24 cellular contexts compared by ENCODE assay signal in genomic region chr2:40497251-40497859, GRCh38. TPM values are rescaled to one million over a fixed set of nuclear protein-coding genes. Genes with fewer than 3 reads are reported as not detected.
A peak's percentile ranks its signal among the peaks of the same experiment; 100 is the strongest.
DNase-seq lines count a peak whose midpoint lies in the region; ATAC-seq and TF ChIP-seq lines count a peak whose summit lies in the region.
"Had no signal": no experiment of that assay in that cellular context is flagged by ENCODE, and none has a peak within 500 bp of the region (broad histone marks: within the 10 kb centered on the region; RNA-seq: fewer than 3 reads in every experiment).

No MANE protein-coding gene starts in this region.

- no peak for DNase-seq in Right ventricle myocardium superior
- DNase-seq in left cardiac atrium, result no peak
- DNase-seq in HFFc6, result no peak
- DNase-seq in epithelial cell of esophagus (ENCODE audit: low read depth), result peak; percentile 26
- DNase-seq in type B pancreatic cell (ENCODE audit: extremely low spot score, unreplicated experiment), result no peak
- no peak for DNase-seq in H7
- no peak for DNase-seq in naive thymus-derived CD8-positive, alpha-beta T cell
- no peak for DNase-seq in GF-D8 (lab: John Stamatoyannopoulos, UW)
- DNase-seq: activated CD4-positive, alpha-beta T cell treated with anti-CD3 and anti-CD28 coated beads, Interleukin-2, amount 10 ng/mL, durations not matched to agents 24 days and 14 days; activated CD8-positive, alpha-beta memory T cell treated with anti-CD3 and anti-CD28 coated beads, Interleukin-2, amount 10 ng/mL, durations not matched to agents 7 days and 5 days; activated naive CD4-positive, alpha-beta T cell treated with anti-CD3 and anti-CD28 coated beads for 36 hours; amniotic stem cell; C1 segment of cervical spinal cord; Calu3; heart left ventricle; MV-4-11; NCI-H1694; stimulated activated CD4-positive, alpha-beta T cell treated with anti-CD3 and anti-CD28 coated beads, Interleukin-2, amount 100 ng/mL, for 24 hours; upper lobe of right lung had no signal

- H3K27ac Mint-ChIP-seq in HFFc6 (no peak overlapping the region), type B pancreatic cell (no peak overlapping the region)
- H3K27ac Mint-ChIP-seq in naive thymus-derived CD8-positive, alpha-beta T cell, result no peak overlapping the region
- H3K27ac Mint-ChIP-seq: activated CD4-positive, alpha-beta T cell treated with anti-CD3 and anti-CD28 coated beads, Interleukin-2, amount 10 ng/mL, durations not matched to agents 24 days and 14 days; activated CD8-positive, alpha-beta memory T cell treated with anti-CD3 and anti-CD28 coated beads, Interleukin-2, amount 10 ng/mL, durations not matched to agents 7 days and 5 days; activated naive CD4-positive, alpha-beta T cell treated with anti-CD3 and anti-CD28 coated beads for 36 hours; dendritic cell treated with granulocyte-macrophage colony-stimulating factor and Interleukin-4, amounts not matched to agents 40 ng/mL and 50 ng/mL, for 4 days; T-helper 2 cell treated with Interferon-gamma antibody and Interleukin-4, amounts not matched to agents 5 μg/mL and 100 μg/mL, for 36 hours had no signal

- H3K36me3 ChIP-seq in H7 (replicated peaks; ENCODE audit: control insufficient read depth, insufficient read depth, low read length), result no peaks in the 10 kb centered on the region
- H3K36me3 ChIP-seq: breast epithelium, heart left ventricle, neutrophil, upper lobe of right lung had no signal

- H3K4me3 ChIP-seq in epithelial cell of esophagus (ENCODE audit: low read length), result no peak overlapping the region
- no peak overlapping the region for H3K4me3 ChIP-seq in H7 (ENCODE audit: insufficient read depth, low read depth, low read length)
- H3K4me3 ChIP-seq: breast epithelium, heart left ventricle, smooth muscle cell, upper lobe of right lung had no signal

- H3K36me3 Mint-ChIP-seq in HFFc6 (ENCODE audit: low read depth) (no peaks in the 10 kb centered on the region), type B pancreatic cell (no peaks in the 10 kb centered on the region)
- H3K36me3 Mint-ChIP-seq in naive thymus-derived CD8-positive, alpha-beta T cell, result no peaks in the 10 kb centered on the region
- H3K36me3 Mint-ChIP-seq: activated CD8-positive, alpha-beta memory T cell treated with anti-CD3 and anti-CD28 coated beads, Interleukin-2, amount 10 ng/mL, durations not matched to agents 7 days and 5 days had no signal

- H3K4me1 Mint-ChIP-seq in HFFc6 (ENCODE audit: low read depth) (peaks cover 17% of the 10 kb centered on the region), type B pancreatic cell (ENCODE audit: unreplicated experiment) (peaks cover 9% of the 10 kb centered on the region)
- no peaks in the 10 kb centered on the region for H3K4me1 Mint-ChIP-seq in naive thymus-derived CD8-positive, alpha-beta T cell
- H3K4me1 Mint-ChIP-seq: activated CD4-positive, alpha-beta T cell treated with anti-CD3 and anti-CD28 coated beads, Interleukin-2, amount 10 ng/mL, durations not matched to agents 24 days and 14 days; activated CD8-positive, alpha-beta memory T cell treated with anti-CD3 and anti-CD28 coated beads, Interleukin-2, amount 10 ng/mL, durations not matched to agents 7 days and 5 days had no signal

- ATAC-seq in Right ventricle myocardium superior (ENCODE audit: poor library complexity) (peak; percentile 35), left cardiac atrium (no peak)
- no peak for ATAC-seq in naive thymus-derived CD8-positive, alpha-beta T cell
- ATAC-seq: activated CD8-positive, alpha-beta memory T cell treated with anti-CD3 and anti-CD28 coated beads, Interleukin-2, amount 10 ng/mL, durations not matched to agents 7 days and 5 days; upper lobe of right lung had no signal

- intact Hi-C loops in Right ventricle myocardium superior (cut with DNase I) (no loop called here), left cardiac atrium (cut with DNase I) (no loop called here)

- TF ChIP-seq CTCF in HFFc6 (IDR thresholded peaks at IDR 0.05) (peak; percentile 47), epithelial cell of esophagus (IDR thresholded peaks at IDR 0.05; ENCODE audit: insufficient read depth, low read depth, low read length, missing control alignments) (no peak), type B pancreatic cell (conservative IDR thresholded peaks at IDR 0.05) (peak; percentile 35)

- H3K27me3 Mint-ChIP-seq in HFFc6 (ENCODE audit: insufficient read depth), result no peaks in the 10 kb centered on the region; the same call in 1 of the 2 replicates
- peaks cover 29% of the 10 kb centered on the region for H3K27me3 Mint-ChIP-seq in type B pancreatic cell
- H3K27me3 Mint-ChIP-seq in naive thymus-derived CD8-positive, alpha-beta T cell, result no peaks in the 10 kb centered on the region
- H3K27me3 Mint-ChIP-seq: activated CD8-positive, alpha-beta memory T cell treated with anti-CD3 and anti-CD28 coated beads, Interleukin-2, amount 10 ng/mL, durations not matched to agents 7 days and 5 days; dendritic cell treated with granulocyte-macrophage colony-stimulating factor and Interleukin-4, amounts not matched to agents 40 ng/mL and 50 ng/mL, for 4 days had no signal

- POLR2A ChIA-PET in naive thymus-derived CD8-positive, alpha-beta T cell (lab: Charles Lee), result no interaction called here

- H3K9me3 Mint-ChIP-seq in HFFc6 (no peaks in the 10 kb centered on the region), type B pancreatic cell (no peaks in the 10 kb centered on the region)
- H3K9me3 Mint-ChIP-seq in naive thymus-derived CD8-positive, alpha-beta T cell, result peaks cover 0 to 9% (median 2%) of the 10 kb centered on the region in 9 donors
- H3K9me3 Mint-ChIP-seq: activated naive CD4-positive, alpha-beta T cell treated with anti-CD3 and anti-CD28 coated beads for 36 hours; dendritic cell treated with granulocyte-macrophage colony-stimulating factor and Interleukin-4, amounts not matched to agents 40 ng/mL and 50 ng/mL, for 4 days; T-helper 2 cell treated with Interferon-gamma antibody and Interleukin-4, amounts not matched to agents 5 μg/mL and 100 μg/mL, for 36 hours had no signal

- no peaks in the 10 kb centered on the region for H3K27me3 ChIP-seq in H7 (ENCODE audit: control insufficient read depth, insufficient read depth, low read length)
- H3K27me3 ChIP-seq: breast epithelium, heart left ventricle, neutrophil, upper lobe of right lung had no signal

- H3K4me3 Mint-ChIP-seq in HFFc6, result no peak overlapping the region
- no peak overlapping the region for H3K4me3 Mint-ChIP-seq in type B pancreatic cell
- H3K4me3 Mint-ChIP-seq in naive thymus-derived CD8-positive, alpha-beta T cell, result no peak overlapping the region
- H3K4me3 Mint-ChIP-seq: activated CD4-positive, alpha-beta T cell treated with anti-CD3 and anti-CD28 coated beads, Interleukin-2, amount 10 ng/mL, durations not matched to agents 24 days and 14 days; activated CD8-positive, alpha-beta memory T cell treated with anti-CD3 and anti-CD28 coated beads, Interleukin-2, amount 10 ng/mL, durations not matched to agents 7 days and 5 days; activated naive CD4-positive, alpha-beta T cell treated with anti-CD3 and anti-CD28 coated beads for 36 hours; dendritic cell treated with granulocyte-macrophage colony-stimulating factor and Interleukin-4, amounts not matched to agents 40 ng/mL and 50 ng/mL, for 4 days; T-helper 2 cell treated with Interferon-gamma antibody and Interleukin-4, amounts not matched to agents 5 μg/mL and 100 μg/mL, for 36 hours had no signal

RNA-seq across cellular contexts. Expression of gene SLC8A1, which starts 45.5 kb away (rescaled TPM):
- 958 TPM for total RNA-seq in Right ventricle myocardium superior
- total RNA-seq in left cardiac atrium, result 100 to 1,000 TPM; 590 to 696 TPM
- total RNA-seq in HFFc6 (2021; fragmentation: NEBNext Ultra II Directional; extraction: Animal tissue kit (Norgen Biotek cat#: 25700)), result 10 to 100 TPM; 71.5 to 96.9 (median 92.2) TPM
- total RNA-seq in type B pancreatic cell (ENCODE audit: low replicate concordance), result 21.7 and 42.1 TPM in 2 replicates
- total RNA-seq in H7 (2014; rRNA removed; shearing (Covaris generic)), result 0.63 and 1.7 TPM in 2 replicates
- total RNA-seq in naive thymus-derived CD8-positive, alpha-beta T cell, result under 1 TPM; 0.22 to 0.34 TPM
- not detected for polyA plus RNA-seq in naive thymus-derived CD8-positive, alpha-beta T cell
